8 cellular contexts compared by ENCODE assay signal in the genomic region with DNA sequence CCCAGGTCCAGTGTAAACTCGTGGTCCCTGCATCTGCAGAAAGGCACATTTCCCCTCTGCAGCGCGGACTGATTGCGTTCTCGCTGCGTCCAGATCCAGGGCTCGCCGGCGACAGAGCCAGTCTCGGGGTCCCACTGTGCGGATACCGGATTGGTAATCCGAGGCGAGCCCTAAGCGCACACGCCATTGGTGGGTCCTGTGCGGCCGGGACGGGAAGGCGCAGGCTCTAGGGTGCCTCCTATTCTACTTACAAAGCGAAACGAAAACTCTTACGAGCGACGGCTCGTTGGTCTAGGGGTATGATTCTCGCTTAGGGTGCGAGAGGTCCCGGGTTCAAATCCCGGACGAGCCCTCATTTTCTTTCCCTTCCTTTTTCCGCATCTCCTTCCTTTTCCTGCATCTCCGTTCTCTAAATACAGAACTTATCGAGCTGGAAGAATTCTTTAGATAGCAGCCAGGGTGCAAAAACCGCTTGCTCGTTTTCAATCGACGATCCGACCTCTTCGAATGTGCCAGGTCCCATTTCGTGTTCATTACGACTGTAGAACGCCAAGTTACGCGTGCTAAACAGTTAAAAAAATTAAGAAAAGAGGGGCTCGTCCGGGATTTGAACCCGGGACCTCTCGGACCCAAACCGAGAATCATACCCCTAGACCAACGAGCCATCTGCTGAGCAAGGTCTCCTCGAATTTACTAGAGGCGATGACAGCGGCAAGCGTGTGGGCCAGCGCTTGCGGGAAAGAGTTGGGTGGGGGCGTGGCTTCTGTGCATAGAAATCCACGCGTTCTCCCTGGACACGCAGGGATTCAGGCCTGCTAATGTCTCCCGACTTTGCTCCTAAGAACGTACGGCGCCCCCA. TPM values are rescaled to one million over a fixed set of nuclear protein-coding genes. Genes with fewer than 3 reads are reported as not detected.
DNase-seq lines count a peak whose midpoint lies in the region; ATAC-seq and TF ChIP-seq lines count a peak whose summit lies in the region.

No MANE protein-coding gene starts in this region.

- H3K27me3 ChIP-seq in breast epithelium (no peaks in the 10 kb centered on the region), iPS-20b (ENCODE audit: insufficient read depth, low read length) (peaks cover 18% of the 10 kb centered on the region), skeletal muscle tissue (ENCODE audit: control insufficient read depth in 3 of 3, insufficient read depth in 3 of 3, low read length in 3 of 3) (no peaks in the 10 kb centered on the region)

- intact Hi-C loops in breast epithelium (cut with DNase I; ENCODE audit: low total_unique reads): no loop called here

- ATAC-seq in GM18867 (IDR thresholded peaks at IDR 0.05; ENCODE audit: unreplicated experiment) (peak; percentile 69), HG03095 (IDR thresholded peaks at IDR 0.05; ENCODE audit: unreplicated experiment) (peak; percentile 57)

- no peaks in the 10 kb centered on the region for H3K36me3 ChIP-seq in breast epithelium
- H3K36me3 ChIP-seq in iPS-20b (ENCODE audit: insufficient read depth, low read depth, low read length): no peaks in the 10 kb centered on the region
- H3K36me3 ChIP-seq in skeletal muscle tissue (ENCODE audit: control insufficient read depth in 3 of 3, insufficient read depth in 3 of 3, low read length in 3 of 3): no peaks in the 10 kb centered on the region

- TF ChIP-seq CTCF in VCaP (conservative IDR thresholded peaks at IDR 0.05) (no peak), breast epithelium (IDR thresholded peaks at IDR 0.05) (peak in 1 of 3 donors; percentile 26)

- peak overlapping the region; percentile 74 to 93 (median 87) for H3K4me3 ChIP-seq in breast epithelium
- peak overlapping the region; percentile 97 for H3K4me3 ChIP-seq in iPS-20b (ENCODE audit: low read length)
- peak overlapping the region; percentile 89 to 94 (median 93) for H3K4me3 ChIP-seq in skeletal muscle tissue (ENCODE audit: low read length in 3 of 3)

- no peaks in the 10 kb centered on the region for H3K9me3 ChIP-seq in breast epithelium
- H3K9me3 ChIP-seq in iPS-20b (ENCODE audit: insufficient read depth, low read depth, low read length): no peaks in the 10 kb centered on the region
- no peaks in the 10 kb centered on the region for H3K9me3 ChIP-seq in skeletal muscle tissue (ENCODE audit: control insufficient read depth in 3 of 3, low read length in 3 of 3)

- no peak for TF ChIP-seq POLR2A in breast epithelium (IDR thresholded peaks at IDR 0.05)

- H3K4me1 ChIP-seq in breast epithelium: no peaks in the 10 kb centered on the region
- no peaks in the 10 kb centered on the region for H3K4me1 ChIP-seq in iPS-20b (ENCODE audit: insufficient read depth, low read length)
- peaks cover 27 to 35% (median 32%) of the 10 kb centered on the region in 3 donors for H3K4me1 ChIP-seq in skeletal muscle tissue (ENCODE audit: control insufficient read depth in 3 of 3, insufficient read depth in 3 of 3, low read length in 3 of 3)

- in situ Hi-C loops in ACHN (cut with HindIII; ENCODE audit: low pct_ligation_motif_present, low pct_unique_long_range_greater_than_20kb, low sequenced_read_pairs): loop anchor here (25.0 kb wide), 1 partner anchor 452 kb away; no protein-coding TSS in a partner anchor

- DNase-seq in ACHN: peak; percentile 84
- DNase-seq in NCI-H2171 (lab: John Stamatoyannopoulos, UW): peak; percentile 53
- DNase-seq in breast epithelium (ENCODE audit: low spot score in 2 of 2): peak; percentile 89 to 90

- peak overlapping the region; percentile 90; the same call in 1 of the 2 replicates for H3K9ac ChIP-seq in iPS-20b (ENCODE audit: low read depth, low read length)
- peak overlapping the region; percentile 84 to 92 (median 86) for H3K9ac ChIP-seq in skeletal muscle tissue (ENCODE audit: low read depth in 1 of 3, low read length in 3 of 3)

- H3K27ac ChIP-seq in VCaP: peak overlapping the region; percentile 78
- H3K27ac ChIP-seq in breast epithelium: peak overlapping the region; percentile 88 to 95
- H3K27ac ChIP-seq in iPS-20b (ENCODE audit: low read length): no peak overlapping the region
- H3K27ac ChIP-seq in skeletal muscle tissue (ENCODE audit: low read depth, low read length): peak overlapping the region; percentile 83

RNA-seq across cellular contexts. Expression of gene WNT11, which starts 29.2 kb away (rescaled TPM):
- total RNA-seq in breast epithelium (10 to 100 TPM in 2 of 3 donors, 1 to 10 TPM in 1; 7.0 to 70.6 (median 17.7) TPM), skeletal muscle tissue (18.3 TPM)
